9 cellular contexts compared by ENCODE assay signal in the genomic region with DNA sequence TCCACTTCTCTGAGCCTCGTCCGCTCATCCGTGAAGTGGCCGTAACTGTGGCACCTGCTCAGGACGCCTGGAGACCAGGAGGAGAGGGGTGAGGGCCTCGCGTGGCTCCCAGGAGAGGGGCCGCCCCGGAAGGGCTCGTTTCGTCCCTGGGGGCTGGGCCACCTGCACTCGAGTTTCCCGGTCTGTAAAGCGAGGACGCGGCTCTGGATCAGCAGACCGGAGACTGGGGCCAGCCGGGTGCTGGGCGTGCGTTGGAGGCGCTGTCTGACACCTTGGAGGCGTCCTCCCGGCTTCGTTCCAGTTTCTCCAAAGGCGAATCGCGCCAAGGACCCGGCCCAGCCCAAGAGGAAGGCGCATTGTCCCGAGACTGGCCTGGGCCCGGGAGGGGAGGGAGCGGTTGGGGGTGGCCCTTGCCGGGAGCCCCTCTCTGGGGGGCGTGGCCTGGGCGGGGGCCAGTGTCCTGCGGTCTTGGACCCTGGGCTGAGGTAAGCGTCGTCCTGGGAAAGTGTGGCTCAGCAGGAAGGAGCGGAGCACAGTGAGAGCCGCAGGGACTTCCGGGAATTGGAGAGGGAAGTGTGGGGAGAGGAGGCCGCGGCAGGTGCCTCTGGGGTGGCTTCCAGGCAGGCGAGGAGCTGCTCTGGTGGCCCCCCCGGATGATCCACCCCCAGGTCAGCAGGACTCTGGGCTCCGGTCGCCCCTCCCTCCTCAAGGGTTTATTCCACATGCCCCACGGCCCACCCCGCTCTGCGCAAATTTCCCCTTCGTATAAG.
A peak's percentile ranks its signal among the peaks of the same experiment; 100 is the strongest.
DNase-seq lines count a peak whose midpoint lies in the region; ATAC-seq, FAIRE-seq and TF ChIP-seq lines count a peak whose summit lies in the region.
"Had no signal": no experiment of that assay in that cellular context is flagged by ENCODE, and none has a peak within 500 bp of the region (broad histone marks: within the 10 kb centered on the region; RNA-seq: fewer than 3 reads in every experiment).

No MANE protein-coding gene starts in this region.

- no peak for ATAC-seq in GM21515 (IDR thresholded peaks at IDR 0.05; ENCODE audit: unreplicated experiment)

- no peak overlapping the region for H3K9ac ChIP-seq in skeletal muscle satellite cell (ENCODE audit: low read depth, low read length)

- peak; percentile 34 for DNase-seq in GM13977 (ENCODE audit: low spot score)
- DNase-seq in iPS-NIHi7 (ENCODE audit: extremely low spot score), result peak; percentile 77
- no peak for DNase-seq in MV-4-11 (lab: John Stamatoyannopoulos, UW)
- DNase-seq in HPDE6-E6E7 (ENCODE audit: extremely low spot score), result no peak
- no peak for DNase-seq in urothelium cell line (ENCODE audit: low spot score)
- DNase-seq: MM.1S had no signal

- no peak for FAIRE-seq in urothelium cell line (lab: Jason Lieb, UNC)

- peaks cover 11% of the 10 kb centered on the region for H3K4me1 ChIP-seq in skeletal muscle satellite cell (ENCODE audit: control insufficient read depth, insufficient read depth, low read length)

- no peaks in the 10 kb centered on the region for H3K36me3 ChIP-seq in skeletal muscle satellite cell (ENCODE audit: insufficient read depth, low read length)

- H3K4me3 ChIP-seq in WI38 (ENCODE audit: low read depth, low read length), result 0 out of 2 replicates have a peak overlapping the region, but pooled peaks have one; percentile 12
- H3K4me3 ChIP-seq in skeletal muscle satellite cell (ENCODE audit: low read length), result peak overlapping the region; percentile 51

- TF ChIP-seq CTCF in GM13977 (IDR thresholded peaks at IDR 0.05; ENCODE audit: extremely low read depth, insufficient read depth, missing control alignments) (no peak), WI38 (IDR thresholded peaks at IDR 0.05; ENCODE audit: low read depth, low read length) (no peak)

- H3K9me3 ChIP-seq in skeletal muscle satellite cell (replicated peaks; ENCODE audit: low read length), result peaks cover 3% of the 10 kb centered on the region

- H3K4me2 ChIP-seq in skeletal muscle satellite cell (ENCODE audit: low read length), result peak overlapping the region; percentile 74

- peaks cover 51% of the 10 kb centered on the region for H3K27me3 ChIP-seq in skeletal muscle satellite cell (ENCODE audit: control insufficient read depth, insufficient read depth, low read length)

- in situ Hi-C loops in GM13977 (cut with MboI; ENCODE audit: low pct_unique_long_range_greater_than_20kb, low sequenced_read_pairs, unreplicated experiment), result no loop called here

Comparison
In these comparisons a context has a peak if more than half of its experiments do, and no peak if none do; other contexts are left out.
1. DNase-seq: peak in GM13977 (single experiment) and iPS-NIHi7 (single experiment); none in MV-4-11 (single experiment), HPDE6-E6E7 (single experiment) and urothelium cell line (single experiment).